In the genomic region with DNA sequence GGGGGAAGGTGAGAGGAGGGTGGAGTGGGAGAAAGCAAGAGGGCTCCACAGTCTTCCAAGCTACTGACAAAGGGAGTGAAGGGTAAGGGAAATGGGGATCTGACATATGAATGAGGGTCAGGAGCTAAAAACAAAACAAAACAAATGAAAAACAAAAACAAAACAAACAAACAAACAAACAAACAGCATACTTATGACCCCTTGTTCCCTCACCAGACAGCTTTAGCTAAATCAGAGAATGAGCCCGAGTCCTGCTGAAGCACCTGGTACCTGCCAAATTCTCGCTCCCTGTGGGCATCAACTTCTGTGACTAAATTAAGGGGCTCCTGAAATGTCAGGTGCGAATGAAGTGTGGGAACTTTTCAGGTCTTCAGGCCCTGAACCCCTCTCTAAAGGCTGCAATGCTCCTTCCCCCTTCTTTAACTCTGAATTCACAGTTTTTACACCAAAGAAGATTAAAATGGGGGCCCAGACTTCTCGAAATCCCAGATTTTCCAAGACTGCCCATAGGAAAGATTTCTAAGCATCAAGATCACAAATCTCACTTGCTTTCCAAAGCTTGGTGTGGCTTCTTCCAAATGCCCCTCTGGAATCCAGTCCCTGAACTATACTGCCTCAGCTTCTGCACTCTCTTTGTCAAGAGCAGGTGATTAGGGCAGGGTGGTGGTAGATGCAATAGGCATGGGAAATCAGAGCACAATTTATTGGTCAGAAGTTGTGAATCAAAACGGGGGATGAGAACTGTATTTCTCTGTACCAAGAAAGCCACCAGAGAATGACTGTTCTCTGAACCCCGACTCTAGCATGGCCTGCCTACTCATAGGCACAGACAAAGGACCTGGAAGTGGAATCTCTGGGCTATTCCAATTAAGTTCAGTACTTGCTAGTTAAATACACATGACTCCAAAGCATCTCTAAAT, we compare ENCODE assay signal across 33 cellular contexts. TPM values are rescaled to one million over a fixed set of nuclear protein-coding genes. Genes with fewer than 3 reads are reported as not detected.
"Had no signal": no experiment of that assay in that cellular context is flagged by ENCODE, and none has a peak within 500 bp of the region (broad histone marks: within the 10 kb centered on the region; RNA-seq: fewer than 3 reads in every experiment).

No MANE protein-coding gene starts in this region.

- H3K4me3 Mint-ChIP-seq: naive thymus-derived CD8-positive, alpha-beta T cell; natural killer cell treated with Interleukin-12 subunit alpha and Interleukin-12 subunit beta and Interleukin-15 and Interleukin-18, amount 100 ng/mL, for 72 hours; nephron progenitor cell; neural crest cell; stimulated activated effector memory CD8-positive, alpha-beta T cell treated with anti-CD3 and anti-CD28 coated beads, Interleukin-12 subunit alpha, Interleukin-12 subunit beta, amount 100 ng/mL, for 72 hours; stimulated activated naive CD8-positive, alpha-beta T cell treated with anti-CD3 and anti-CD28 coated beads, Interleukin-15, amount 100 ng/mL, for 72 hours had no signal

- H3K9me3 Mint-ChIP-seq: neural crest cell, type B pancreatic cell had no signal

- FAIRE-seq: small intestine had no signal

- H2AFZ ChIP-seq: parathyroid adenoma had no signal

- H3K36me3 ChIP-seq: ovary, right lobe of liver, sigmoid colon, suprapubic skin, tibial artery, transverse colon, upper lobe of right lung, vagina had no signal

- DNase-seq: naive thymus-derived CD8-positive, alpha-beta T cell; nephron progenitor cell; occipital lobe; ovary; posterior cingulate gyrus; psoas muscle; right cardiac atrium; right lobe of liver; sigmoid colon; small intestine; stimulated activated CD4-positive, alpha-beta T cell treated with anti-CD3 and anti-CD28 coated beads, Interleukin-15, amount 100 ng/mL, for 24 hours; stimulated activated CD4-positive, alpha-beta T cell treated with anti-CD3 and anti-CD28 coated beads, Interleukin-2, amount 100 ng/mL, for 24 hours; stimulated activated CD4-positive, alpha-beta T cell treated with anti-CD3 and anti-CD28 coated beads, Interleukin-2, amount 100 ng/mL, for 48 hours; stimulated activated CD4-positive, alpha-beta T cell treated with anti-CD3 and anti-CD28 coated beads, Interleukin-4, amount 100 ng/mL, for 24 hours; stimulated activated naive CD4-positive, alpha-beta T cell; stimulated activated naive CD8-positive, alpha-beta T cell treated with anti-CD3 and anti-CD28 coated beads, Interleukin-15, amount 100 ng/mL, for 72 hours; stimulated activated naive CD8-positive, alpha-beta T cell treated with anti-CD3 and anti-CD28 coated beads, Interleukin-15, Interleukin-2, amounts not matched to agents 100 U/mL and 50 U/mL, for 24 hours; substantia nigra; testis; tibial artery; transverse colon; upper lobe of right lung had no signal

- H3K9ac ChIP-seq: parathyroid adenoma had no signal

- H3K27ac Mint-ChIP-seq: naive thymus-derived CD8-positive, alpha-beta T cell; natural killer cell treated with Interleukin-12 subunit alpha and Interleukin-12 subunit beta and Interleukin-15 and Interleukin-18, amount 100 ng/mL, for 72 hours; nephron progenitor cell; progenitor cell of endocrine pancreas; stimulated activated effector memory CD8-positive, alpha-beta T cell treated with anti-CD3 and anti-CD28 coated beads, Interleukin-12 subunit alpha, Interleukin-12 subunit beta, amount 100 ng/mL, for 72 hours; stimulated activated naive CD8-positive, alpha-beta T cell treated with anti-CD3 and anti-CD28 coated beads, Interleukin-15, amount 100 ng/mL, for 72 hours; type B pancreatic cell had no signal

- H3K27ac ChIP-seq: ovary, parathyroid adenoma, psoas muscle, right lobe of liver, sigmoid colon, suprapubic skin, testis, tibial artery, transverse colon, upper lobe of right lung, vagina had no signal

- H3K9me3 ChIP-seq: psoas muscle, right lobe of liver, sigmoid colon, suprapubic skin, testis, tibial artery, transverse colon, upper lobe of right lung, vagina had no signal

- H3K4me1 ChIP-seq: parathyroid adenoma, psoas muscle, right lobe of liver, suprapubic skin, testis, tibial artery, transverse colon, upper lobe of right lung, vagina had no signal

- H3K27me3 ChIP-seq: ovary, testis had no signal

- H3K4me1 Mint-ChIP-seq: stimulated activated effector memory CD8-positive, alpha-beta T cell treated with anti-CD3 and anti-CD28 coated beads, Interleukin-12 subunit alpha, Interleukin-12 subunit beta, amount 100 ng/mL, for 72 hours had no signal

- H3K36me3 Mint-ChIP-seq: stimulated activated effector memory CD8-positive, alpha-beta T cell treated with anti-CD3 and anti-CD28 coated beads, Interleukin-12 subunit alpha, Interleukin-12 subunit beta, amount 100 ng/mL, for 72 hours; type B pancreatic cell had no signal

- H3K79me2 ChIP-seq: parathyroid adenoma had no signal

- H3K4me3 ChIP-seq: ovary, psoas muscle, right lobe of liver, sigmoid colon, suprapubic skin, testis, tibial artery, transverse colon, upper lobe of right lung, vagina had no signal

RNA-seq across cellular contexts. Expression of gene ZIC4, which starts 40.9 kb away (rescaled TPM):
- total RNA-seq: naive thymus-derived CD8-positive, alpha-beta T cell; natural killer cell treated with Interleukin-12 subunit alpha and Interleukin-12 subunit beta and Interleukin-15 and Interleukin-18, amount 100 ng/mL, for 72 hours; ovary; progenitor cell of endocrine pancreas; renal cortical epithelial cell; right cardiac atrium; sigmoid colon; suprapubic skin; transverse colon; upper lobe of right lung; urinary bladder; vagina had no signal
- polyA plus RNA-seq: naive thymus-derived CD8-positive, alpha-beta T cell; ovary; right cardiac atrium; sigmoid colon; small intestine; thymus; urinary bladder had no signal

RNA-seq across cellular contexts. Expression of gene ZIC1, which starts 43.7 kb away (rescaled TPM):
- total RNA-seq: naive thymus-derived CD8-positive, alpha-beta T cell; natural killer cell treated with Interleukin-12 subunit alpha and Interleukin-12 subunit beta and Interleukin-15 and Interleukin-18, amount 100 ng/mL, for 72 hours; renal cortical epithelial cell; sigmoid colon; transverse colon; upper lobe of right lung; urinary bladder; vagina had no signal
- polyA plus RNA-seq: naive thymus-derived CD8-positive, alpha-beta T cell; right cardiac atrium; sigmoid colon; small intestine; urinary bladder had no signal
